8 cellular contexts compared by ENCODE assay signal in the genomic region with DNA sequence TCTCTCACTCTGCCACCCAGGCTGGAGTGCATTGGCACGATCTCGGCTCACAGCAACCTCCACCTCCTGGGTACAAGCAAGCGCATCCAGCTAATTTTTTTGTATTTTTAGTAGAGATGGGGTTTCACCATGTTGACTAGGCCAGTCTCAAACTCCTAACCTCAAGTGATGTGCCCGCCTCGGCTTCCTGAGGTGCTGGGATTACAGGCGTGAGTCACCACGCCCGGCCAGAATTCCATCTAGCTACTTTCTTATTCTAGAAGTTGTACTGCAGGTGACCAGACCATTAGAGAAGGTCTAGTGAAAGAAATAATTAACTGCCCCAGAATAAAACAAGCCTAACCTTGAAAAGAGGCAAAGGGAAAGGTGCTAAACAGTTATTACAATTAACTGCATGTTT. TPM values are rescaled to one million over a fixed set of nuclear protein-coding genes. Genes with fewer than 3 reads are reported as not detected.
DNase-seq lines count a peak whose midpoint lies in the region; ATAC-seq, FAIRE-seq and TF ChIP-seq lines count a peak whose summit lies in the region.

No MANE protein-coding gene starts in this region.

- no peak overlapping the region for H3K9ac ChIP-seq in HUES6 (ENCODE audit: low read length)
- H3K9ac ChIP-seq in astrocyte (ENCODE audit: low read length) = no peak overlapping the region
- no peak overlapping the region for H3K9ac ChIP-seq in mucosa of rectum (ENCODE audit: low read depth in 1 of 2, low read length in 2 of 2)

- H3K36me3 ChIP-seq in CD8-positive, alpha-beta memory T cell (ENCODE audit: insufficient read depth, low read length) = peaks cover 3% of the 10 kb centered on the region
- peaks cover 8% of the 10 kb centered on the region; the same call in 1 of the 2 replicates for H3K36me3 ChIP-seq in HUES6 (ENCODE audit: control insufficient read depth, insufficient read depth, low read length)
- no peaks in the 10 kb centered on the region for H3K36me3 ChIP-seq in astrocyte (ENCODE audit: insufficient read depth, low read length)
- H3K36me3 ChIP-seq in mucosa of rectum (ENCODE audit: control insufficient read depth in 2 of 2, insufficient read depth in 2 of 2, low read length in 2 of 2) = no peaks in the 10 kb centered on the region

- no peaks in the 10 kb centered on the region for H3K9me3 Mint-ChIP-seq in CD8-positive, alpha-beta memory T cell
- no peaks in the 10 kb centered on the region for H3K9me3 Mint-ChIP-seq in astrocyte (ENCODE audit: unreplicated experiment)

- peak overlapping the region; percentile 0 to 79 (median 46) for H3K27ac Mint-ChIP-seq in CD8-positive, alpha-beta memory T cell
- H3K27ac Mint-ChIP-seq in astrocyte (ENCODE audit: unreplicated experiment) = no peak overlapping the region

- H3K4me3 ChIP-seq in CD8-positive, alpha-beta memory T cell (ENCODE audit: low read length) = peak overlapping the region; percentile 47
- H3K4me3 ChIP-seq in HUES6 (ENCODE audit: low read depth, low read length) (peak overlapping the region; percentile 78), astrocyte (ENCODE audit: insufficient read depth, low read depth, low read length) (no peak overlapping the region), mucosa of rectum (ENCODE audit: low read length in 2 of 2) (peak overlapping the region; percentile 87 to 98)

- ATAC-seq in left lobe of liver = no peak

- H3K9me3 ChIP-seq in CD8-positive, alpha-beta memory T cell (ENCODE audit: low read length) = no peaks in the 10 kb centered on the region
- H3K9me3 ChIP-seq in HUES6 (ENCODE audit: control insufficient read depth, insufficient read depth, low read depth, low read length) (no peaks in the 10 kb centered on the region), astrocyte (ENCODE audit: insufficient read depth, low read depth, low read length) (no peaks in the 10 kb centered on the region), mucosa of rectum (ENCODE audit: control insufficient read depth in 2 of 2, low read length in 2 of 2) (no peaks in the 10 kb centered on the region)

- POLR2A ChIA-PET in CD8-positive, alpha-beta memory T cell (lab: Charles Lee) = no interaction called here

- peak overlapping the region; percentile 66 to 100 (median 100) for H3K4me3 Mint-ChIP-seq in CD8-positive, alpha-beta memory T cell
- H3K4me3 Mint-ChIP-seq in astrocyte (ENCODE audit: unreplicated experiment) = peak overlapping the region; percentile 36

- no peak for FAIRE-seq in astrocyte (lab: Jason Lieb, UNC)

- H3K4me2 ChIP-seq in astrocyte (ENCODE audit: low read length) = peak overlapping the region; percentile 62

- no peak overlapping the region for H2AFZ ChIP-seq in astrocyte (ENCODE audit: low read depth, low read length)

- peaks cover 16% of the 10 kb centered on the region for H3K4me1 ChIP-seq in CD8-positive, alpha-beta memory T cell (ENCODE audit: insufficient read depth, low read length)
- H3K4me1 ChIP-seq in HUES6 (ENCODE audit: control insufficient read depth, insufficient read depth, low read length) (peaks cover 7% of the 10 kb centered on the region; the same call in 1 of the 2 replicates), astrocyte (ENCODE audit: insufficient read depth, low read length) (peaks cover 10% of the 10 kb centered on the region), mucosa of rectum (ENCODE audit: control insufficient read depth in 2 of 2, insufficient read depth in 2 of 2, low read length in 2 of 2) (peaks cover 16 to 18% of the 10 kb centered on the region in 2 donors)

- peaks cover 0 to 30% (median 2%) of the 10 kb centered on the region in 3 donors for H3K36me3 Mint-ChIP-seq in CD8-positive, alpha-beta memory T cell
- H3K36me3 Mint-ChIP-seq in astrocyte (ENCODE audit: low read depth, unreplicated experiment) = peaks cover 2% of the 10 kb centered on the region

- peaks cover 35 to 51% (median 44%) of the 10 kb centered on the region in 3 donors for H3K4me1 Mint-ChIP-seq in CD8-positive, alpha-beta memory T cell
- peaks cover 10% of the 10 kb centered on the region for H3K4me1 Mint-ChIP-seq in astrocyte (ENCODE audit: low read depth, unreplicated experiment)

- no peak for TF ChIP-seq CTCF in astrocyte (IDR thresholded peaks at IDR 0.05; ENCODE audit: insufficient read depth, low read depth, low read length)

- no peaks in the 10 kb centered on the region for H3K27me3 Mint-ChIP-seq in CD8-positive, alpha-beta memory T cell
- H3K27me3 Mint-ChIP-seq in astrocyte (ENCODE audit: low read depth, unreplicated experiment) = no peaks in the 10 kb centered on the region

- H3K27ac ChIP-seq in CD8-positive, alpha-beta memory T cell (ENCODE audit: low read depth, low read length) = no peak overlapping the region
- H3K27ac ChIP-seq in HUES6 (ENCODE audit: low read depth, low read length) (no peak overlapping the region), astrocyte (ENCODE audit: low read depth, low read length) (no peak overlapping the region), mucosa of rectum (ENCODE audit: low read depth in 2 of 2, low read length in 2 of 2) (no peak overlapping the region)

- DNase-seq in CD8-positive, alpha-beta memory T cell = no peak
- no peak for DNase-seq in astrocyte (ENCODE audit: low read depth)
- no peak for DNase-seq in NCI-H2081 (lab: John Stamatoyannopoulos, UW)
- DNase-seq in retina = no peak
- no peak for DNase-seq in AG08395 (ENCODE audit: low spot score)
- DNase-seq in left lobe of liver (ENCODE audit: low spot score) = no peak

- H4K20me1 ChIP-seq in astrocyte (ENCODE audit: insufficient read depth, low read length) = no peaks in the 10 kb centered on the region

- no peaks in the 10 kb centered on the region for H3K27me3 ChIP-seq in CD8-positive, alpha-beta memory T cell (ENCODE audit: insufficient read depth, low read length, poor library complexity, severe bottlenecking)
- H3K27me3 ChIP-seq in HUES6 (ENCODE audit: control insufficient read depth, insufficient read depth, low read length) = no peaks in the 10 kb centered on the region
- no peaks in the 10 kb centered on the region for H3K27me3 ChIP-seq in astrocyte (ENCODE audit: insufficient read depth, low read length)
- H3K27me3 ChIP-seq in mucosa of rectum (ENCODE audit: control insufficient read depth in 2 of 2, insufficient read depth in 2 of 2, low read length in 2 of 2) = no peaks in the 10 kb centered on the region

- H3K79me2 ChIP-seq in astrocyte (ENCODE audit: insufficient read depth, low read length) = peaks cover 24% of the 10 kb centered on the region

- CTCF ChIA-PET in CD8-positive, alpha-beta memory T cell (lab: Charles Lee) = interaction anchor here (1.2 to 1.6 kb wide), 2 partner anchors 9 to 146 kb away, joined by 3 read pairs; no protein-coding TSS in a partner anchor

RNA-seq across cellular contexts. Expression of a gene that starts 2.2 kb away (rescaled TPM):
- total RNA-seq in CD8-positive, alpha-beta memory T cell = 10 to 100 TPM; 56.4 to 61.9 TPM
- 25.9 TPM for polyA plus RNA-seq in CD8-positive, alpha-beta memory T cell
- total RNA-seq in astrocyte (24.2 and 25.3 TPM in 2 replicates), left lobe of liver (26.7 TPM)
